Comparison of ENCODE assay signal across 21 cellular contexts in genomic region chr6:129597023-129597713, GRCh38.
DNase-seq lines count a peak whose midpoint lies in the region; ATAC-seq, FAIRE-seq and TF ChIP-seq lines count a peak whose summit lies in the region.
"Had no signal": no experiment of that assay in that cellular context is flagged by ENCODE, and none has a peak within 500 bp of the region (broad histone marks: within the 10 kb centered on the region; RNA-seq: fewer than 3 reads in every experiment).

No MANE protein-coding gene starts in this region.

- no peak for ATAC-seq in HepG2
- peak; percentile 55 for ATAC-seq in HG02840 (IDR thresholded peaks at IDR 0.05; ENCODE audit: low FRiP score, unreplicated experiment)
- ATAC-seq in GM21390 (IDR thresholded peaks at IDR 0.05; ENCODE audit: unreplicated experiment), result no peak
- ATAC-seq: left ventricle myocardium superior had no signal

- H3K36me3 ChIP-seq in liver (ENCODE audit: control insufficient read depth in 4 of 4, insufficient read depth in 3 of 4, low read depth in 1 of 4, low read length in 3 of 4) (no peaks in the 10 kb centered on the region), HepG2 (replicated peaks in 1 of 2; ENCODE audit: control insufficient read depth in 1 of 2, insufficient read depth in 2 of 2, low read length in 2 of 2) (peaks cover 9 to 80% of the 10 kb centered on the region in 2 experiments)

- TF ChIP-seq RAD21 in liver (IDR thresholded peaks at IDR 0.05) (no peak), HepG2 (CRISPR knock-in tag; IDR thresholded peaks at IDR 0.05) (no peak)

- H3K4me3 ChIP-seq in liver (ENCODE audit: low read depth in 1 of 3, low read length in 3 of 3) (no peak overlapping the region), HepG2 (replicated peaks in 1 of 3; ENCODE audit: insufficient read depth in 1 of 3, low read depth in 2 of 3, low read length in 3 of 3) (no peak overlapping the region)

- H3K27me3 ChIP-seq in liver (ENCODE audit: control insufficient read depth in 4 of 4, insufficient read depth in 4 of 4, low read length in 3 of 4) (no peaks in the 10 kb centered on the region), HepG2 (ENCODE audit: control insufficient read depth in 1 of 2, insufficient read depth in 2 of 2, low read length in 2 of 2) (no peaks in the 10 kb centered on the region)

- H2AFZ ChIP-seq in HepG2 (ENCODE audit: low read length), result no peak overlapping the region

- 55% methylated on average over 5 of the region's 5 CpGs for WGBS in liver
- WGBS in HepG2 (ENCODE audit: low lambda C conversion rate), result 96% methylated on average over 5 of the region's 5 CpGs

- DNase-seq in HepG2 (ENCODE audit: low spot score) (no peak), NAMALWA (ENCODE audit: low spot score) (peak; percentile 12), AML-193 (lab: John Stamatoyannopoulos, UW) (no peak), NCI-H2029 (lab: John Stamatoyannopoulos, UW) (no peak), epidermal melanocyte (ENCODE audit: insufficient read length, low spot score) (no peak)
- DNase-seq: activated CD4-positive, alpha-beta T cell treated with anti-CD3 and anti-CD28 coated beads, Interleukin-2, amount 50 U/mL, for 4 hours; activated naive CD8-positive, alpha-beta T cell treated with anti-CD3 and anti-CD28 coated beads, Interleukin-2, amount 10 ng/mL, durations not matched to agents 7 days and 5 days; activated T-cell treated with anti-CD3 and anti-CD28 coated beads, Interleukin-2, amount 50 U/mL, for 48 hours; CD4-positive, alpha-beta T cell; DND-41; effector CD4-positive, alpha-beta T cell; HCEC 1CT; KG1; left ventricle myocardium superior; natural killer cell; NCI-H146; SIG-M5; substantia nigra had no signal

- no peaks in the 10 kb centered on the region for H3K79me2 ChIP-seq in HepG2 (ENCODE audit: insufficient read depth, low read length)

- H3K9ac ChIP-seq in liver (ENCODE audit: low read depth in 1 of 2, low read length in 2 of 2) (no peak overlapping the region), HepG2 (ENCODE audit: insufficient read depth, low read depth, low read length) (no peak overlapping the region)

- TF ChIP-seq CTCF in liver (IDR thresholded peaks at IDR 0.05; ENCODE audit: low read depth, low read length, missing input control), result no peak
- TF ChIP-seq CTCF in HepG2 (CRISPR knock-in tag; IDR thresholded peaks at IDR 0.05), result no peak

- no TSS peak for BruUV-seq in HepG2 (replicated peaks; lab: Mats Ljungman, UMichigan)

- no peak for FAIRE-seq in HepG2 (lab: Jason Lieb, UNC)

- no peaks in the 10 kb centered on the region for H4K20me1 ChIP-seq in HepG2 (ENCODE audit: insufficient read depth, low read length)

- intact Hi-C loops in HepG2 (cut with micrococcal nuclease; ENCODE audit: unreplicated experiment), result loop anchor here (10.0 kb wide), 1 partner anchor 338 kb away; no protein-coding TSS in a partner anchor

- no peak overlapping the region for H3K27ac ChIP-seq in liver (ENCODE audit: low read depth in 1 of 2, low read length in 2 of 2)
- H3K27ac ChIP-seq in HepG2 (ENCODE audit: extremely low read length, insufficient read depth, low read length), result no peak overlapping the region

- CTCF ChIA-PET in HepG2 (lab: Yijun Ruan, JAX; ENCODE audit: low intra/inter-chr PET ratio, low total read pairs), result interaction anchor here (2.0 to 3.7 kb wide), 3 partner anchors 134 to 178 kb away, joined by 8 to 55 read pairs (median 15); no protein-coding TSS in a partner anchor

- no peak for TF ChIP-seq EP300 in HepG2 (IDR thresholded peaks at IDR 0.05; ENCODE audit: low read depth in 2 of 2, low read length in 2 of 2)
- no peak for TF ChIP-seq EP300 in HepG2 (CRISPR knock-in tag; IDR thresholded peaks at IDR 0.05; ENCODE audit: borderline replicate concordance)

- H3K9me3 ChIP-seq in liver (ENCODE audit: control insufficient read depth in 4 of 4, low read length in 3 of 4), result no peaks in the 10 kb centered on the region
- H3K9me3 ChIP-seq in HepG2 (ENCODE audit: low read length), result no peaks in the 10 kb centered on the region

- in situ Hi-C loops in HepG2 (cut with HindIII; ENCODE audit: extremely low pct_ligation_motif_present, low pct_unique_long_range_greater_than_20kb), result loop anchor here (5.0 kb wide), 1 partner anchor 135 kb away; no protein-coding TSS in a partner anchor

- no peak for TF ChIP-seq POLR2A in HepG2 (IDR thresholded peaks at IDR 0.05; ENCODE audit: insufficient read depth in 1 of 2, low read depth in 2 of 2, low read length in 2 of 2)

- H3K4me1 ChIP-seq in liver (ENCODE audit: control insufficient read depth in 4 of 4, insufficient read depth in 4 of 4, low read length in 3 of 4) (peaks cover 3 to 44% (median 36%) of the 10 kb centered on the region in 4 donors), HepG2 (ENCODE audit: insufficient read depth, low read length) (peaks cover 34% of the 10 kb centered on the region)

- POLR2A ChIA-PET in HepG2 (lab: Yijun Ruan, JAX), result interaction anchor here (1.2 kb wide), 1 partner anchor 134 kb away, joined by 3 read pairs; no protein-coding TSS in a partner anchor

- H3K4me2 ChIP-seq in HepG2 (ENCODE audit: low read depth, low read length), result no peak overlapping the region

TF ChIP-seq in liver, 16 proteins besides CTCF, POLR2A, EP300 and RAD21 (continues in another document):
- TF ChIP-seq GABPA (IDR thresholded peaks at IDR 0.05 in 1 of 2, conservative IDR thresholded peaks at IDR 0.05 in 1 of 2), result no peak
- peak in 1 of 2 donors; percentile 13 for TF ChIP-seq HNF4A (conservative IDR thresholded peaks at IDR 0.05)
- TF ChIP-seq YY1 (IDR thresholded peaks at IDR 0.05), result peak; percentile 1
- no peak for TF ChIP-seq ATF3 (IDR thresholded peaks at IDR 0.05)
- no peak for TF ChIP-seq NR2F2 (IDR thresholded peaks at IDR 0.05)
- TF ChIP-seq MAX (IDR thresholded peaks at IDR 0.05), result no peak

TF ChIP-seq in HepG2, 621 proteins besides CTCF, POLR2A, EP300 and RAD21:
- TF ChIP-seq ZNF280B (CRISPR knock-in tag; IDR thresholded peaks at IDR 0.05; ENCODE audit: borderline replicate concordance), result no peak
TF ChIP-seq in HepG2: peak in this region for 0.
